ENCODE assay signal across 8 cellular contexts in the genomic region with DNA sequence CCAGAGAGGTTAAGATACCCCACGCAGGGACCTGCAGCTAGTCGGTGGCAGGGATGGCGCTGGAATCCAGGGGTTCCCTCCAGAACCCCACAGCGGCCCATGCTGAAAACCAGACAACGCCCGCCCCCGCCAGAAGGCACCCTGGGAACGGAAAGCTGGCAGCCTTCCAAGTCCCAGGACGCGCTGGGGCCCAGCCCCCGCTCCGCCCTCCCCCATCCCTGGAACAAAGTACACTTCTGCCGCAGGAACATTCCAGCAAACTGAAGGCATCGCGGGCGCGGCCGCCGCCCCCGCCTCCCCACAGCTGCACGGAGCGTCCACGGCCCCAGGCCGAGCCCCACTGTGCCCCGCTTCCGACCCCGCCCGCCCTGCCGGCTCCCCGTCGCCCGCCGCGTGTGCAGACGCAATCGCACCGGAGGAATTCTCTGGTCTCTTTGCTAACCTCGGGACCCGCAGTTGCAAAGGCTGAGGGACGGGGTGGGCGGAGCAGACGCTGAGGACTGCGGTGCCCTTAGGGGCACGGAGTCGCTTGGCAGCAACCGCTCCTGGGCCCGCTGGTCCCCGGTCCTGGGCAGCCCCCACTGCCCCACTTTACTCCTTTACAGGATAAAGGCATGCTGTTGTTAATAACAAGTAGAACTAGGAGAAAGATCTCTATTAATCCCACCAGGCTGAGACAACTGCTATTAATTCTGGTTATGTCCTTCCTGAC. TPM values are rescaled to one million over a fixed set of nuclear protein-coding genes. Genes with fewer than 3 reads are reported as not detected.
DNase-seq lines count a peak whose midpoint lies in the region; ATAC-seq and TF ChIP-seq lines count a peak whose summit lies in the region.

No MANE protein-coding gene starts in this region.

- TF ChIP-seq CTCF in progenitor cell of endocrine pancreas (IDR thresholded peaks at IDR 0.05; ENCODE audit: unreplicated experiment), result no peak

- peak overlapping the region; percentile 38 for H3K27ac ChIP-seq in right cardiac atrium (ENCODE audit: low read length)

- POLR2A ChIA-PET in T-cell (lab: Charles Lee), result no interaction called here

- CTCF ChIA-PET in T-cell (lab: Charles Lee), result interaction anchor here in 1 of 2 donors (0.6 kb wide), 1 partner anchor 24 kb away, joined by 7 read pairs; no protein-coding TSS in a partner anchor

- H3K4me3 Mint-ChIP-seq in T-cell (peak overlapping the region; percentile 66 to 77 (median 77)), progenitor cell of endocrine pancreas (ENCODE audit: low read depth) (peak overlapping the region; percentile 66)

- H3K4me1 Mint-ChIP-seq in T-cell (peaks cover 13 to 23% (median 20%) of the 10 kb centered on the region in 3 donors), progenitor cell of endocrine pancreas (ENCODE audit: low read depth) (peaks cover 6% of the 10 kb centered on the region)

- no peaks in the 10 kb centered on the region for H3K36me3 Mint-ChIP-seq in T-cell
- H3K36me3 Mint-ChIP-seq in progenitor cell of endocrine pancreas (ENCODE audit: insufficient read depth), result no peaks in the 10 kb centered on the region

- no peaks in the 10 kb centered on the region for H3K27me3 ChIP-seq in right cardiac atrium (ENCODE audit: control insufficient read depth, insufficient read depth)

- no peaks in the 10 kb centered on the region for H3K9me3 ChIP-seq in right cardiac atrium (ENCODE audit: control insufficient read depth, low read length)

- H3K4me1 ChIP-seq in right cardiac atrium (ENCODE audit: control insufficient read depth, insufficient read depth, low read length), result no peaks in the 10 kb centered on the region

- H3K27me3 Mint-ChIP-seq in T-cell (peaks cover 9 to 14% of the 10 kb centered on the region in 2 donors), progenitor cell of endocrine pancreas (peaks cover 7% of the 10 kb centered on the region)

- H3K9me3 Mint-ChIP-seq in T-cell (peaks cover 0 to under 1% (median 0%) of the 10 kb centered on the region in 3 donors), progenitor cell of endocrine pancreas (ENCODE audit: low read depth) (no peaks in the 10 kb centered on the region)

- ATAC-seq in T-cell (replicated peaks in 1 of 4), result peak; percentile 82 to 87 (median 84)
- peak; percentile 95 to 97 for ATAC-seq in right cardiac atrium
- no peak for ATAC-seq in HG03095 (IDR thresholded peaks at IDR 0.05; ENCODE audit: unreplicated experiment)

- WGBS in right cardiac atrium, result 2% methylated on average over 48 of the region's 48 CpGs

- H3K27ac Mint-ChIP-seq in T-cell (no peak overlapping the region), progenitor cell of endocrine pancreas (peak overlapping the region; percentile 35)

- peak overlapping the region; percentile 54 for H3K4me3 ChIP-seq in right cardiac atrium (ENCODE audit: low read length)

- intact Hi-C loops in right cardiac atrium (cut with DNase I), result loop anchor here in 1 of 4 donors (10.0 kb wide), 1 partner anchor 70 kb away; no protein-coding TSS in a partner anchor

- DNase-seq in CD1c-positive myeloid dendritic cell (ENCODE audit: extremely low spot score) (peak; percentile 76), HuH-7.5 (ENCODE audit: low spot score) (peak; percentile 79), T-cell (peak in 31 of 34 experiments; percentile 3 to 53 (median 26)), anterior cingulate cortex (lab: John Stamatoyannopoulos, UW) (peak in 55 of 58 donors; percentile 23 to 92 (median 62)), right cardiac atrium (peak; percentile 86 to 94 (median 93)), progenitor cell of endocrine pancreas (ENCODE audit: low spot score, unreplicated experiment) (peak; percentile 61), ureter (ENCODE audit: low spot score) (peak; percentile 84)

RNA-seq across cellular contexts. Expression of a gene that starts 44.8 kb away (rescaled TPM):
- total RNA-seq in T-cell, result not detected
- total RNA-seq in right cardiac atrium, result not detected
- polyA plus RNA-seq in right cardiac atrium, result not detected
- not detected in 2 replicates for total RNA-seq in progenitor cell of endocrine pancreas
- not detected for total RNA-seq in ureter

RNA-seq across cellular contexts. Expression of a gene that starts 59.4 kb away (rescaled TPM):
- total RNA-seq in T-cell (1 to 10 TPM in 3 of 5 donors, under 1 TPM in 2; 0.79 to 2.7 (median 1.3) TPM), right cardiac atrium (under 1 TPM; 0.17 to 0.28 (median 0.20) TPM), progenitor cell of endocrine pancreas (0.60 and 0.75 TPM in 2 replicates), ureter (0.60 TPM)
- polyA plus RNA-seq in right cardiac atrium, result 0.11 TPM

Comparison
In these comparisons a context has a peak if more than half of its experiments do, and no peak if none do; other contexts are left out.
1. DNase-seq: peak in every context shown above with its lines; median percentile 93 in right cardiac atrium; 84 in ureter; 79 in HuH-7.5; 76 in CD1c-positive myeloid dendritic cell; 62 in anterior cingulate cortex; 61 in progenitor cell of endocrine pancreas; 26 in T-cell.